In the genomic region with DNA sequence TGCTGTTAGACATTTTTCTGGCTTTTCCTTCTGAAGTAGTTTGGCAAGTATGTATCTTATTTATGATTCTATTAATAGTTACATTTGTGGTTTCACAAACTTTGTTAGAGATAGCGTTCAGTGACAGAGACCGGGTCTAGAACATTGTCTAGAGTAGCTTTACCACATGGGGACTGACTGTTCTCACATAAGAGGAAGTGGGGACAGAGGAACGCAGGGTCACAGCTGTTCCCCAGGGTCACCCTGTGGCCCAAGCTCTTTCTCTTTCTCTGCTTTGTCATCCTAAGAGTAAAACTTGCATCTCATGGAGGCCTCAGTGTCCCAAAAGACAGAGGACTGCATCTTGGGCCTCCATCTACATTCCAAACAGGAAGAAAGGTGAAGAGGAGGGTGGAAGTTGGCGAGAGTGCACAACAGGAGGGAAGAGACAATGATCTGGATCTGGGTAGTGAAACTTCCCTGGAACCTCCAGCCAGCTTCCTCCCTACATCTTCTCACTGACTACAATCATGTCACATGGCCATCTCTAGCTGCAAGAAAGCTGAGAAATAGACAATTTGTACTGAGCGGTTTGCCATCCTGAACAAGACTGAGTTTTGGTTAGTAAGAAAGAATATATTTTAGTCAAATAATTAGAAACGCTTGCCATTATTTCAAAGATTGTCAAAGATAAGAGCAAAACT, we compare ENCODE assay signal across 11 cellular contexts.
DNase-seq lines count a peak whose midpoint lies in the region; ATAC-seq and TF ChIP-seq lines count a peak whose summit lies in the region.
"Had no signal": no experiment of that assay in that cellular context is flagged by ENCODE, and none has a peak within 500 bp of the region (broad histone marks: within the 10 kb centered on the region; RNA-seq: fewer than 3 reads in every experiment).

No MANE protein-coding gene starts in this region.

- H3K9me3 ChIP-seq in naive thymus-derived CD4-positive, alpha-beta T cell (ENCODE audit: control insufficient read depth in 2 of 3, low read length in 3 of 3), result peaks cover 0 to 3% (median 0%) of the 10 kb centered on the region in 3 experiments
- H3K9me3 ChIP-seq in ascending aorta, result no peaks in the 10 kb centered on the region

- H3K4me1 Mint-ChIP-seq in naive thymus-derived CD4-positive, alpha-beta T cell, result peaks cover 0 to 6% (median 0%) of the 10 kb centered on the region in 7 donors
- H3K4me1 Mint-ChIP-seq: nephron had no signal

- POLR2A ChIA-PET in naive thymus-derived CD4-positive, alpha-beta T cell (lab: Charles Lee), result no interaction called here

- ATAC-seq in GM18909 (IDR thresholded peaks at IDR 0.05; ENCODE audit: poor library complexity, unreplicated experiment), result peak; percentile 99
- peak; percentile 94 for ATAC-seq in GM21825 (IDR thresholded peaks at IDR 0.05; ENCODE audit: unreplicated experiment)
- ATAC-seq in HG03521 (IDR thresholded peaks at IDR 0.05; ENCODE audit: unreplicated experiment), result peak; percentile 86
- peak; percentile 54 for ATAC-seq in naive thymus-derived CD4-positive, alpha-beta T cell

- no peak overlapping the region for H3K4me3 Mint-ChIP-seq in naive thymus-derived CD4-positive, alpha-beta T cell
- H3K4me3 Mint-ChIP-seq: nephron had no signal

- no peaks in the 10 kb centered on the region for H3K27me3 Mint-ChIP-seq in naive thymus-derived CD4-positive, alpha-beta T cell

- H3K27me3 ChIP-seq in naive thymus-derived CD4-positive, alpha-beta T cell (ENCODE audit: control insufficient read depth in 2 of 2, insufficient read depth in 2 of 2, low read length in 2 of 2), result no peaks in the 10 kb centered on the region
- no peaks in the 10 kb centered on the region for H3K27me3 ChIP-seq in ascending aorta

- H3K27ac ChIP-seq in naive thymus-derived CD4-positive, alpha-beta T cell (ENCODE audit: low read depth, low read length), result no peak overlapping the region
- no peak overlapping the region for H3K27ac ChIP-seq in ascending aorta

- CTCF ChIA-PET in naive thymus-derived CD4-positive, alpha-beta T cell (lab: Charles Lee), result no interaction called here

- DNase-seq in naive thymus-derived CD4-positive, alpha-beta T cell, result no peak
- DNase-seq in DMS53 treated with DMSO at 0.1 percent for 48 hours (lab: John Stamatoyannopoulos, UW; ENCODE audit: unreplicated experiment) (no peak), ascending aorta (ENCODE audit: low spot score in 2 of 2) (no peak), NOMO-1 treated with dmso at 0.1 percent for 144 hours (lab: John Stamatoyannopoulos, UW; ENCODE audit: unreplicated experiment) (no peak), SIG-M5 (lab: John Stamatoyannopoulos, UW) (no peak)
- DNase-seq: NCI-H2029 treated with DMSO at 0.1 percent for 48 hours, SW 1271 had no signal

- H3K27ac Mint-ChIP-seq in naive thymus-derived CD4-positive, alpha-beta T cell, result peak overlapping the region in 3 of 9 donors; percentile 8 to 17 (median 13)
- H3K27ac Mint-ChIP-seq: nephron had no signal

- no peaks in the 10 kb centered on the region for H3K4me1 ChIP-seq in naive thymus-derived CD4-positive, alpha-beta T cell (ENCODE audit: control insufficient read depth in 2 of 2, insufficient read depth in 2 of 2, low read length in 2 of 2)
- no peaks in the 10 kb centered on the region for H3K4me1 ChIP-seq in ascending aorta

- no peak overlapping the region for H3K4me3 ChIP-seq in naive thymus-derived CD4-positive, alpha-beta T cell (ENCODE audit: low read length)
- no peak overlapping the region for H3K4me3 ChIP-seq in ascending aorta

- H3K36me3 ChIP-seq in naive thymus-derived CD4-positive, alpha-beta T cell (ENCODE audit: control insufficient read depth in 2 of 3, insufficient read depth in 3 of 3, low read length in 3 of 3), result no peaks in the 10 kb centered on the region
- H3K36me3 ChIP-seq in ascending aorta, result no peaks in the 10 kb centered on the region

- H3K36me3 Mint-ChIP-seq in naive thymus-derived CD4-positive, alpha-beta T cell, result peaks cover 0 to 27% (median 10%) of the 10 kb centered on the region in 5 donors

- peaks cover 0 to 36% (median 12%) of the 10 kb centered on the region in 11 donors for H3K9me3 Mint-ChIP-seq in naive thymus-derived CD4-positive, alpha-beta T cell

- TF ChIP-seq CTCF in ascending aorta (IDR thresholded peaks at IDR 0.05), result no peak

- intact Hi-C loops in naive thymus-derived CD4-positive, alpha-beta T cell (cut with micrococcal nuclease), result no loop called here
- intact Hi-C loops in ascending aorta (cut with DNase I), result no loop called here
